ENCODE assay signal across 9 cellular contexts in the genomic region with DNA sequence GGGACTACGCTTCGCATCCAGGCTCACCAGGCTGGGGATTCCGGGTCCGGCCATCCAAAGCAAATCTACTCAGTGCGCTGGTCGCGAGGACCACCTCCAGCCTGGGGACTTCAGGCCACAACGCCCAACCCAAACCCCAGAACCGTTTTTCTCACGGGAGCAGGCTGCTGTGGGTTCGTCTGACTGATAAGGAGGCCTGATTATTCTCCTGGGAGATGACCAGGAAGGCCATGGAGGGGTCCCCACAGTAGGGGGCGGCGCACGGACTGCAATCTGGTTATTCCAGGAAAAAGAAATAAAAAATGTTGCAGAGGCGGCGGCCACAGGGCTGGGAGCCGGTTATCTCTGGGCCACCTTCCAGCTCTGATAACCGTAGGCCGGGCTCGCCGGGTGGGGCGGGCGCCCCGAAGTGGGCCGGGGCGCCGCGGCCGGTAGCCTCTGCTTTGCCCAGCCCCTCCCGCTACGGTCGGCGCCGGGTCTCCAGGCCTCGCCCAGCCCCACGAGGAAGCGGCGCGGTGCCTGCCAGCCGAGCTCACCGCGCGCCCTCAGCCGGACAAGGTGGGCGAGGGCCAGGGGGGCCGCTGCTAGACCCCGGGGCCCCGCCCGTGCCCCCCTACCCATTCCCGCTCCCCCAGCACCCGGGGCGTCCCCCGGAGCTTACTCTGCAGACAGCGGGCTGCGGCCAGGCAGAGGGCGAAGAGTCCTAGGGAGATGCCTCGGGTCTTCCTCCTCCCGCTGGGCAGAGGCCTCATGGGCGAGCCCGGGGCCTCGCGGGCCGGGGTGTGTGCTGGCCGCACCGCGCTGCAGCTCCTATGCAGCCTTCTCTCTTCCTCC. TPM values are rescaled to one million over a fixed set of nuclear protein-coding genes. Genes with fewer than 3 reads are reported as not detected.
DNase-seq lines count a peak whose midpoint lies in the region; ATAC-seq and TF ChIP-seq lines count a peak whose summit lies in the region.
"Had no signal": no experiment of that assay in that cellular context is flagged by ENCODE, and none has a peak within 500 bp of the region (broad histone marks: within the 10 kb centered on the region; RNA-seq: fewer than 3 reads in every experiment).

No MANE protein-coding gene starts in this region.

- H3K36me3 Mint-ChIP-seq in activated naive CD8-positive, alpha-beta T cell, result no peaks in the 10 kb centered on the region
- H3K36me3 Mint-ChIP-seq in activated naive CD8-positive, alpha-beta T cell treated with anti-CD3 and anti-CD28 coated beads for 36 hours, result no peaks in the 10 kb centered on the region
- no peaks in the 10 kb centered on the region for H3K36me3 Mint-ChIP-seq in activated CD8-positive, alpha-beta memory T cell treated with anti-CD3 and anti-CD28 coated beads, Interleukin-2, amount 10 ng/mL, durations not matched to agents 7 days and 5 days

- no peaks in the 10 kb centered on the region for H3K9me3 Mint-ChIP-seq in activated naive CD8-positive, alpha-beta T cell (ENCODE audit: low read depth)
- no peaks in the 10 kb centered on the region for H3K9me3 Mint-ChIP-seq in activated naive CD8-positive, alpha-beta T cell treated with anti-CD3 and anti-CD28 coated beads for 36 hours
- no peaks in the 10 kb centered on the region for H3K9me3 Mint-ChIP-seq in activated CD8-positive, alpha-beta memory T cell treated with anti-CD3 and anti-CD28 coated beads, Interleukin-2, amount 10 ng/mL, durations not matched to agents 7 days and 5 days (ENCODE audit: low read depth)

- H3K4me3 ChIP-seq in cardiac fibroblast (replicated peaks in 1 of 2; ENCODE audit: low read depth in 2 of 2, low read length in 2 of 2) (peak overlapping the region; percentile 23 to 39), urinary bladder (ENCODE audit: low read depth, low read length) (peak overlapping the region; percentile 46)

- no peak overlapping the region for H3K27ac ChIP-seq in urinary bladder (ENCODE audit: low read depth)

- intact Hi-C loops in left colon (cut with DNase I, micrococcal nuclease), result no loop called here

- peaks cover 9% of the 10 kb centered on the region for H3K27me3 Mint-ChIP-seq in activated naive CD8-positive, alpha-beta T cell
- peaks cover 31% of the 10 kb centered on the region for H3K27me3 Mint-ChIP-seq in activated naive CD8-positive, alpha-beta T cell treated with anti-CD3 and anti-CD28 coated beads for 36 hours
- H3K27me3 Mint-ChIP-seq in activated CD8-positive, alpha-beta memory T cell treated with anti-CD3 and anti-CD28 coated beads, Interleukin-2, amount 10 ng/mL, durations not matched to agents 7 days and 5 days, result peaks cover 19% of the 10 kb centered on the region

- H3K36me3 ChIP-seq in urinary bladder (ENCODE audit: insufficient read depth), result no peaks in the 10 kb centered on the region

- no peaks in the 10 kb centered on the region for H3K4me1 ChIP-seq in urinary bladder (ENCODE audit: insufficient read depth)

- H3K27ac Mint-ChIP-seq in activated naive CD8-positive, alpha-beta T cell, result no peak overlapping the region
- no peak overlapping the region for H3K27ac Mint-ChIP-seq in activated naive CD8-positive, alpha-beta T cell treated with anti-CD3 and anti-CD28 coated beads for 36 hours
- no peak overlapping the region for H3K27ac Mint-ChIP-seq in activated CD8-positive, alpha-beta memory T cell treated with anti-CD3 and anti-CD28 coated beads, Interleukin-2, amount 10 ng/mL, durations not matched to agents 7 days and 5 days

- DNase-seq in activated naive CD8-positive, alpha-beta T cell treated with anti-CD3 and anti-CD28 coated beads for 36 hours, result no peak
- peak; percentile 17 to 29 for DNase-seq in cardiac fibroblast (ENCODE audit: low read depth in 2 of 2)
- peak; percentile 63 to 73 for DNase-seq in left colon
- DNase-seq in activated CD8-positive, alpha-beta memory T cell treated with anti-CD3 and anti-CD28 coated beads, Interleukin-2, amount 10 ng/mL, durations not matched to agents 7 days and 5 days, result no peak
- no peak for DNase-seq in RPMI8226

- no peak for TF ChIP-seq CTCF in cardiac fibroblast (IDR thresholded peaks at IDR 0.05; ENCODE audit: low read depth, low read length)

- H3K4me1 Mint-ChIP-seq in activated naive CD8-positive, alpha-beta T cell (ENCODE audit: low read depth), result peaks cover 6% of the 10 kb centered on the region
- H3K4me1 Mint-ChIP-seq in activated naive CD8-positive, alpha-beta T cell treated with anti-CD3 and anti-CD28 coated beads for 36 hours, result peaks cover 3% of the 10 kb centered on the region
- H3K4me1 Mint-ChIP-seq in activated CD8-positive, alpha-beta memory T cell treated with anti-CD3 and anti-CD28 coated beads, Interleukin-2, amount 10 ng/mL, durations not matched to agents 7 days and 5 days, result peaks cover 3% of the 10 kb centered on the region

- CTCF ChIA-PET in activated CD8-positive, alpha-beta memory T cell treated with anti-CD3 and anti-CD28 coated beads, Interleukin-2, amount 10 ng/mL, durations not matched to agents 7 days and 5 days (lab: Charles Lee), result no interaction called here

- ATAC-seq in left colon (peak; percentile 86), HG03280 (IDR thresholded peaks at IDR 0.05; ENCODE audit: unreplicated experiment) (no peak)
- ATAC-seq in activated CD8-positive, alpha-beta memory T cell treated with anti-CD3 and anti-CD28 coated beads, Interleukin-2, amount 10 ng/mL, durations not matched to agents 7 days and 5 days, result no peak

- 8% methylated on average over 66 of the region's 66 CpGs for WGBS in urinary bladder

- peak overlapping the region; percentile 59 for H3K4me3 Mint-ChIP-seq in activated naive CD8-positive, alpha-beta T cell
- H3K4me3 Mint-ChIP-seq in activated naive CD8-positive, alpha-beta T cell treated with anti-CD3 and anti-CD28 coated beads for 36 hours, result no peak overlapping the region
- no peak overlapping the region for H3K4me3 Mint-ChIP-seq in activated CD8-positive, alpha-beta memory T cell treated with anti-CD3 and anti-CD28 coated beads, Interleukin-2, amount 10 ng/mL, durations not matched to agents 7 days and 5 days

RNA-seq across cellular contexts. Expression of a gene that starts 0.5 kb away (rescaled TPM):
- not detected for total RNA-seq in activated naive CD8-positive, alpha-beta T cell treated with anti-CD3 and anti-CD28 coated beads for 36 hours
- total RNA-seq in left colon (1 to 10 TPM; 1.1 to 2.5 TPM), urinary bladder (0.74 TPM)
- 0.49 TPM for polyA plus RNA-seq in urinary bladder
- total RNA-seq in activated CD8-positive, alpha-beta memory T cell treated with anti-CD3 and anti-CD28 coated beads, Interleukin-2, amount 10 ng/mL, durations not matched to agents 7 days and 5 days, result not detected
- polyA plus RNA-seq: neural cell had no signal

Comparison
In these comparisons a context has a peak if more than half of its experiments do, and no peak if none do; other contexts are left out.
1. DNase-seq: peak in cardiac fibroblast (2 of 2) and left colon (2 of 2); none in activated naive CD8-positive, alpha-beta T cell treated with anti-CD3 and anti-CD28 coated beads for 36 hours (single experiment), activated CD8-positive, alpha-beta memory T cell treated with anti-CD3 and anti-CD28 coated beads, Interleukin-2, amount 10 ng/mL, durations not matched to agents 7 days and 5 days (single experiment) and RPMI8226 (single experiment).